Comparison of ENCODE assay signal across 16 cellular contexts in the genomic region with DNA sequence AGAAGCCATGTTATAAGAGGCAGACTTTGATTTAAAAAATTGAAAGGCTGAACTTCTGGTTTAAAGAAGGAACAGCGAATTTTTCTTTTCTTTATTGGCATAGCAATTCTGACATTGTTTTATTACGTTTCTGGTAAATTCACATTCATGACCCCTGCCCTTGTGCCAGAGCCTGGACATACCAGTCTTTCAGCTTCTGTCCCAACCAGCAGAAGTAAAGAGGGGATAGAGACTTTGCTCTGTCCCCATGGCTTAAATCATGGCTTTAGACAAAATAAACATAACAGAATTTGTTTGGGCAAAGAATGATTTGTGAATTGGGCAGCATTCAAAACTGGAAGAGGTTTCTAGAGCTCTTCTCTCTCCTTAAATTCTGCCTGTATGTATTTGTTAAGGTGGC. TPM values are rescaled to one million over a fixed set of nuclear protein-coding genes. Genes with fewer than 3 reads are reported as not detected.
A peak's percentile ranks its signal among the peaks of the same experiment; 100 is the strongest.
DNase-seq lines count a peak whose midpoint lies in the region; ATAC-seq and TF ChIP-seq lines count a peak whose summit lies in the region.
"Had no signal": no experiment of that assay in that cellular context is flagged by ENCODE, and none has a peak within 500 bp of the region (broad histone marks: within the 10 kb centered on the region; RNA-seq: fewer than 3 reads in every experiment).

No MANE protein-coding gene starts in this region.

- no peak overlapping the region for H2AK5ac ChIP-seq in trophoblast cell (ENCODE audit: low read length)

- H3K27ac ChIP-seq in PC-9 = peak overlapping the region; percentile 31
- no peak overlapping the region for H3K27ac ChIP-seq in trophoblast cell (ENCODE audit: low read depth, low read length)
- H3K27ac ChIP-seq in heart left ventricle = no peak overlapping the region
- H3K27ac ChIP-seq: BLaER1 treated with 17β-estradiol and CSF1 and Interleukin-3, amounts not matched to agents 10 nM and 100 nM had no signal

- H3K9me3 Mint-ChIP-seq in HFFc6 = no peaks in the 10 kb centered on the region
- H3K9me3 Mint-ChIP-seq: CD4-positive, CD25-positive, alpha-beta regulatory T cell; H9 had no signal

- no peak overlapping the region for H2BK5ac ChIP-seq in trophoblast cell (ENCODE audit: low read depth, low read length, poor library complexity)

- no peak for TF ChIP-seq POLR2A in heart left ventricle (IDR thresholded peaks at IDR 0.05)
- no peak for TF ChIP-seq POLR2A in GM18505 (IDR thresholded peaks at IDR 0.05; ENCODE audit: borderline replicate concordance, extremely low read depth, insufficient read depth, insufficient read length)

- no peak overlapping the region for H4K91ac ChIP-seq in trophoblast cell (ENCODE audit: low read depth, low read length)

- peak; percentile 52 for ATAC-seq in left colon
- no peak for ATAC-seq in heart left ventricle
- ATAC-seq in GM18505 (IDR thresholded peaks at IDR 0.05; ENCODE audit: unreplicated experiment) = no peak

- H4K12ac ChIP-seq in trophoblast cell (ENCODE audit: low read depth, low read length) = no peak overlapping the region

- no TSS peak for BruUV-seq in PC-9 (replicated peaks; lab: Mats Ljungman, UMichigan)

- TF ChIP-seq CTCF in HFFc6 (IDR thresholded peaks at IDR 0.05) (no peak), PC-9 (conservative IDR thresholded peaks at IDR 0.05) (no peak), heart left ventricle (IDR thresholded peaks at IDR 0.05) (no peak)

- H3K14ac ChIP-seq in trophoblast cell (ENCODE audit: low read length) = no peak overlapping the region

- H3K9me2 ChIP-seq in PC-9 (ENCODE audit: insufficient read depth) = no peaks in the 10 kb centered on the region

- H3K4me3 ChIP-seq in PC-9 (no peak overlapping the region), trophoblast cell (ENCODE audit: low read depth, low read length) (no peak overlapping the region), heart left ventricle (no peak overlapping the region)
- H3K4me3 ChIP-seq: BLaER1 treated with 17β-estradiol and CSF1 and Interleukin-3, amounts not matched to agents 10 nM and 100 nM had no signal

- peak overlapping the region; percentile 24; the same call in 1 of the 2 replicates for H3K27ac Mint-ChIP-seq in HFFc6
- H3K27ac Mint-ChIP-seq: H9 had no signal

- peaks cover 12% of the 10 kb centered on the region for H3K36me3 Mint-ChIP-seq in HFFc6 (ENCODE audit: low read depth)

- H3K4me1 Mint-ChIP-seq in HFFc6 (ENCODE audit: low read depth) = peaks cover 29% of the 10 kb centered on the region

- H3K79me1 ChIP-seq in trophoblast cell (ENCODE audit: low read length) = no peaks in the 10 kb centered on the region

- no peak overlapping the region for H4K8ac ChIP-seq in trophoblast cell (ENCODE audit: low read depth, low read length)

- H3K9ac ChIP-seq in trophoblast cell (ENCODE audit: low read length) = no peak overlapping the region
- H3K9ac ChIP-seq: BLaER1 treated with 17β-estradiol and CSF1 and Interleukin-3, amounts not matched to agents 10 nM and 100 nM had no signal

- H3K27me3 ChIP-seq in PC-9 (ENCODE audit: insufficient read depth, low read depth) (no peaks in the 10 kb centered on the region), trophoblast cell (ENCODE audit: insufficient read depth, low read length) (no peaks in the 10 kb centered on the region), heart left ventricle (no peaks in the 10 kb centered on the region)

- WGBS in trophoblast cell (ENCODE audit: extremely low coverage, insufficient coverage, insufficient read length) = no CpG with 5 or more reads among the region's 2 CpGs
- WGBS in heart left ventricle, 4 donors = 89 to 95% (median 91%) methylated on average over 2 of the region's 2 CpGs

- H3K9me3 ChIP-seq in PC-9 (ENCODE audit: insufficient read depth, low read depth) = no peaks in the 10 kb centered on the region
- no peaks in the 10 kb centered on the region for H3K9me3 ChIP-seq in trophoblast cell (ENCODE audit: insufficient read depth, low read depth, low read length)
- H3K9me3 ChIP-seq in heart left ventricle = no peaks in the 10 kb centered on the region
- H3K9me3 ChIP-seq: BLaER1 treated with 17β-estradiol and CSF1 and Interleukin-3, amounts not matched to agents 10 nM and 100 nM had no signal

- H3K27me3 Mint-ChIP-seq in HFFc6 (ENCODE audit: insufficient read depth) = no peaks in the 10 kb centered on the region
- H3K27me3 Mint-ChIP-seq: CD4-positive, CD25-positive, alpha-beta regulatory T cell had no signal

- H2BK120ac ChIP-seq in trophoblast cell (ENCODE audit: insufficient read depth, low read length, poor library complexity) = no peak overlapping the region

- intact Hi-C loops in PC-9 (cut with micrococcal nuclease; ENCODE audit: unreplicated experiment) (no loop called here), left colon (cut with DNase I, micrococcal nuclease) (no loop called here), heart left ventricle (cut with DNase I) (loop anchor here in 2 of 10 donors (2.0 to 5.0 kb wide), 2 partner anchors 15 to 60 kb away; no protein-coding TSS in a partner anchor)

- H3K4me3 Mint-ChIP-seq in HFFc6 = no peak overlapping the region
- H3K4me3 Mint-ChIP-seq: CD4-positive, CD25-positive, alpha-beta regulatory T cell; H9 had no signal

- DNase-seq in HFFc6 = no peak
- DNase-seq in PC-9 = peak in 1 of 2 experiments; percentile 48
- DNase-seq in left colon = no peak
- DNase-seq in trophoblast cell = peak; percentile 22 to 61
- DNase-seq in heart left ventricle = no peak
- DNase-seq in effector CD4-positive, alpha-beta T cell = no peak
- DNase-seq in NCI-H2196 treated with DMSO at 0.1 percent for 48 hours (lab: John Stamatoyannopoulos, UW; ENCODE audit: unreplicated experiment) = no peak
- DNase-seq: ACHN; Calu3; CD4-positive, CD25-positive, alpha-beta regulatory T cell; DMS 273 treated with DMSO at 0.1 percent for 48 hours; GOT3; H9; IMR-90 had no signal

- peaks cover 23% of the 10 kb centered on the region for H3K4me1 ChIP-seq in PC-9 (replicated peaks; ENCODE audit: insufficient read depth)
- H3K4me1 ChIP-seq in trophoblast cell (ENCODE audit: control insufficient read depth in 1 of 2, insufficient read depth in 2 of 2, low read length in 2 of 2) = peaks cover 2% of the 10 kb centered on the region in 2 experiments
- H3K4me1 ChIP-seq in heart left ventricle = peaks cover 0 to 34% (median 12%) of the 10 kb centered on the region in 12 donors

- H3K79me2 ChIP-seq in PC-9 (ENCODE audit: low read depth) (peaks cover 43% of the 10 kb centered on the region), trophoblast cell (ENCODE audit: control insufficient read depth, insufficient read depth, low read length, poor library complexity) (no peaks in the 10 kb centered on the region)

- H3K23ac ChIP-seq in trophoblast cell (ENCODE audit: low read length) = no peak overlapping the region

- no peak overlapping the region for H3K4ac ChIP-seq in trophoblast cell (ENCODE audit: low read depth, low read length)

- H2BK12ac ChIP-seq in trophoblast cell (ENCODE audit: low read length) = no peak overlapping the region

- H3K18ac ChIP-seq in trophoblast cell (ENCODE audit: low read length) = no peak overlapping the region

- CTCF ChIA-PET in PC-9 (lab: Charles Lee) = interaction anchor here (0.5 kb wide), 1 partner anchor 19 kb away, joined by 4 read pairs; no protein-coding TSS in a partner anchor

- H3F3A ChIP-seq in PC-9 (ENCODE audit: insufficient read depth, low read depth) = 0 out of 2 replicates have a peak, but pooled peaks cover 10% of the 10 kb centered on the region

- H2AFZ ChIP-seq in PC-9 = no peak overlapping the region
- no peak overlapping the region for H2AFZ ChIP-seq in trophoblast cell (ENCODE audit: insufficient read depth, low read length, poor library complexity)

- H3K4me2 ChIP-seq in PC-9 (peak overlapping the region; percentile 48), trophoblast cell (ENCODE audit: low read length) (no peak overlapping the region)
- H3K4me2 ChIP-seq: BLaER1 treated with 17β-estradiol and CSF1 and Interleukin-3, amounts not matched to agents 10 nM and 100 nM had no signal

- peaks cover 27% of the 10 kb centered on the region; the same call in 1 of the 2 replicates for H3K36me3 ChIP-seq in PC-9 (ENCODE audit: low read depth)
- peaks cover 2% of the 10 kb centered on the region in 2 experiments for H3K36me3 ChIP-seq in trophoblast cell (ENCODE audit: control insufficient read depth in 1 of 2, insufficient read depth in 2 of 2, low read length in 2 of 2)
- H3K36me3 ChIP-seq in heart left ventricle = peaks cover 0 to 40% (median 26%) of the 10 kb centered on the region in 9 donors

- H4K20me1 ChIP-seq in PC-9 (ENCODE audit: insufficient read depth) = no peaks in the 10 kb centered on the region

- POLR2A ChIA-PET in PC-9 (lab: Charles Lee; ENCODE audit: unreplicated experiment) = no interaction called here

RNA-seq across cellular contexts. Expression of a gene that starts 15.3 kb away (rescaled TPM):
- total RNA-seq in HFFc6 (2021; fragmentation: NEBNext Ultra II Directional; extraction: Animal tissue kit (Norgen Biotek cat#: 25700)) = 100 to 1,000 TPM; 274 to 342 (median 322) TPM
- 234 and 289 TPM in 2 replicates for total RNA-seq in PC-9 (2021)
- total RNA-seq in left colon = 100 to 1,000 TPM; 399 TPM
- polyA plus RNA-seq in trophoblast cell (2013) = 174 and 186 TPM in 2 replicates
- 100 to 1,000 TPM; 373 to 748 (median 549) TPM for total RNA-seq in heart left ventricle
- polyA plus RNA-seq in heart left ventricle = 100 to 1,000 TPM; 179 to 396 TPM

Comparison
In these comparisons a context has a peak if more than half of its experiments do, and no peak if none do; other contexts are left out.
1. DNase-seq: peak in trophoblast cell (2 of 2); none in HFFc6 (single experiment), left colon (0 of 2), heart left ventricle (0 of 5), effector CD4-positive, alpha-beta T cell (single experiment) and NCI-H2196 treated with DMSO at 0.1 percent for 48 hours (single experiment).